13 cellular contexts compared by ENCODE assay signal in the genomic region with DNA sequence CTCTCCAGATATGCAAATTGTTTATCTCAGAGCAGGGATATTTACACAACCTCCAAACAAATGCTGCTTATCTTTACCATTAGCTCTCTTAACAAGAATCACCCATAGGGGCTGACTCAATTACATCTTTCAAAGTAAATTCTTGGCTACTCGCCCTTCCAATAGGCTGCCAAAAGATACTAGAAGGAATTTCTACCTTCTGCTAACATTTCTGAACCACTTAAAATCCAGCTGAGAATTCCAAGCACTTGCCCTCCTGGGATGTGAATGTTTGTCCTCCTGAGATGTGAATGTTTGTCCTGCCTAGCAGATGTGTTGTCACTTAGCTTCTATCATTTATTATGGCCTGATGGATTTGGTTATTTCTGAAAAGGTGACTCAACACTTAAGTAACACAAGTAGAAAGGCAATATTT.
DNase-seq lines count a peak whose midpoint lies in the region; ATAC-seq and TF ChIP-seq lines count a peak whose summit lies in the region.
"Had no signal": no experiment of that assay in that cellular context is flagged by ENCODE, and none has a peak within 500 bp of the region (broad histone marks: within the 10 kb centered on the region; RNA-seq: fewer than 3 reads in every experiment).

No MANE protein-coding gene starts in this region.

- H3K36me3 Mint-ChIP-seq in activated CD4-positive, alpha-beta memory T cell treated with anti-CD3 and anti-CD28 coated beads for 36 hours = no peaks in the 10 kb centered on the region

- peaks cover 36% of the 10 kb centered on the region for H3K4me1 ChIP-seq in ACC112 (ENCODE audit: control insufficient read depth, insufficient read depth, low read length, unreplicated experiment)

- no peaks in the 10 kb centered on the region for H3K27me3 Mint-ChIP-seq in activated CD4-positive, alpha-beta memory T cell treated with anti-CD3 and anti-CD28 coated beads for 36 hours

- peaks cover 4% of the 10 kb centered on the region; the same call in 1 of the 2 replicates for H3K36me3 ChIP-seq in ACC112 (ENCODE audit: insufficient read depth, low read length)
- no peaks in the 10 kb centered on the region for H3K36me3 ChIP-seq in brain microvascular endothelial cell (replicated peaks)
- no peaks in the 10 kb centered on the region for H3K36me3 ChIP-seq in kidney epithelial cell (ENCODE audit: control insufficient read depth, insufficient read depth, low read length)
- H3K36me3 ChIP-seq: ascending aorta, left ventricle myocardium inferior, ovary had no signal

- no peak overlapping the region for H3K4me3 Mint-ChIP-seq in activated CD4-positive, alpha-beta memory T cell treated with anti-CD3 and anti-CD28 coated beads for 36 hours

- no peak overlapping the region for H3K27ac Mint-ChIP-seq in activated CD4-positive, alpha-beta memory T cell treated with anti-CD3 and anti-CD28 coated beads for 36 hours

- ATAC-seq in GM19395 (IDR thresholded peaks at IDR 0.05; ENCODE audit: unreplicated experiment) = no peak

- no peaks in the 10 kb centered on the region for H3K4me1 Mint-ChIP-seq in activated CD4-positive, alpha-beta memory T cell treated with anti-CD3 and anti-CD28 coated beads for 36 hours (ENCODE audit: low read depth)

- 0 out of 2 replicates have a peak overlapping the region, but pooled peaks have one; percentile 1 for H3K27ac ChIP-seq in ACC112 (ENCODE audit: low read depth, low read length)
- H3K27ac ChIP-seq in brain microvascular endothelial cell = no peak overlapping the region
- H3K27ac ChIP-seq: left ventricle myocardium inferior, ovary had no signal

- H2AFZ ChIP-seq in ACC112 (ENCODE audit: low read length, unreplicated experiment) = no peak overlapping the region

- no peak overlapping the region for H3K4me3 ChIP-seq in ACC112 (ENCODE audit: low read depth, low read length)
- H3K4me3 ChIP-seq in brain microvascular endothelial cell (ENCODE audit: low read depth, low read length) = no peak overlapping the region
- no peak overlapping the region for H3K4me3 ChIP-seq in kidney epithelial cell (ENCODE audit: low read depth, low read length)
- H3K4me3 ChIP-seq: ascending aorta, left ventricle myocardium inferior, ovary had no signal

- in situ Hi-C loops in brain microvascular endothelial cell (cut with HindIII; ENCODE audit: low pct_ligation_motif_present, low sequenced_read_pairs) = no loop called here

- H3K79me2 ChIP-seq in ACC112 (ENCODE audit: control insufficient read depth, insufficient read depth, low read length, unreplicated experiment) = no peaks in the 10 kb centered on the region

- intact Hi-C loops in activated CD4-positive, alpha-beta memory T cell treated with anti-CD3 and anti-CD28 coated beads for 36 hours (cut with micrococcal nuclease) = no loop called here

- TF ChIP-seq CTCF in brain microvascular endothelial cell (IDR thresholded peaks at IDR 0.05; ENCODE audit: low read depth, low read length, missing control alignments) (no peak), kidney epithelial cell (IDR thresholded peaks at IDR 0.05; ENCODE audit: insufficient read depth, low read length, poor library complexity, severe bottlenecking) (no peak)

- H3K27me3 ChIP-seq in ACC112 (ENCODE audit: insufficient read depth, low read length) = no peaks in the 10 kb centered on the region
- H3K27me3 ChIP-seq in brain microvascular endothelial cell (replicated peaks) = no peaks in the 10 kb centered on the region
- H3K27me3 ChIP-seq in kidney epithelial cell (ENCODE audit: control insufficient read depth, insufficient read depth, low read length) = no peaks in the 10 kb centered on the region
- H3K27me3 ChIP-seq: ascending aorta, ovary had no signal

- DNase-seq in HS-27A (ENCODE audit: low read depth) = peak; percentile 89
- DNase-seq in brain microvascular endothelial cell = peak; percentile 67
- peak; percentile 12 for DNase-seq in kidney epithelial cell (ENCODE audit: low read depth)
- no peak for DNase-seq in DMS153 (lab: John Stamatoyannopoulos, UW)
- DNase-seq in activated CD4-positive, alpha-beta memory T cell treated with anti-CD3 and anti-CD28 coated beads for 36 hours = no peak
- no peak for DNase-seq in superior temporal gyrus (ENCODE audit: extremely low spot score)
- DNase-seq: Kasumi-1, left ventricle myocardium inferior, NCI-H345, ovary had no signal

- peaks cover 10% of the 10 kb centered on the region for H3K9me3 Mint-ChIP-seq in activated CD4-positive, alpha-beta memory T cell treated with anti-CD3 and anti-CD28 coated beads for 36 hours

- CTCF ChIA-PET in activated CD4-positive, alpha-beta memory T cell treated with anti-CD3 and anti-CD28 coated beads for 36 hours (lab: Charles Lee) = interaction anchor here (0.8 kb wide), 1 partner anchor 26 kb away, joined by 3 read pairs; no protein-coding TSS in a partner anchor

- POLR2A ChIA-PET in activated CD4-positive, alpha-beta memory T cell treated with anti-CD3 and anti-CD28 coated beads for 36 hours (lab: Charles Lee) = no interaction called here

Comparison
In these comparisons a context has a peak if more than half of its experiments do, and no peak if none do; other contexts are left out.
1. DNase-seq: peak in HS-27A (single experiment), brain microvascular endothelial cell (single experiment) and kidney epithelial cell (single experiment); none in DMS153 (single experiment), activated CD4-positive, alpha-beta memory T cell treated with anti-CD3 and anti-CD28 coated beads for 36 hours (single experiment) and superior temporal gyrus (single experiment).